28 cellular contexts compared by ENCODE assay signal in genomic region chr14:64955297-64955696, GRCh38. TPM values are rescaled to one million over a fixed set of nuclear protein-coding genes. Genes with fewer than 3 reads are reported as not detected.
DNase-seq lines count a peak whose midpoint lies in the region; ATAC-seq and TF ChIP-seq lines count a peak whose summit lies in the region.
"Had no signal": no experiment of that assay in that cellular context is flagged by ENCODE, and none has a peak within 500 bp of the region (broad histone marks: within the 10 kb centered on the region; RNA-seq: fewer than 3 reads in every experiment).

No MANE protein-coding gene starts in this region.

- ATAC-seq in body of pancreas (no peak), foreskin keratinocyte (no peak)
- ATAC-seq: K562, T-helper 17 cell had no signal

- WGBS in body of pancreas, 2 donors = 47 to 57% methylated on average over 6 of the region's 6 CpGs
- WGBS in mesenchymal stem cell = 69% methylated on average over 6 of the region's 6 CpGs

- no peak overlapping the region for H2BK12ac ChIP-seq in mesenchymal stem cell (ENCODE audit: low read length in 2 of 2)

- no peak overlapping the region for H2AFZ ChIP-seq in mesenchymal stem cell (ENCODE audit: low read depth, low read length)

- H3K23ac ChIP-seq in mesenchymal stem cell (ENCODE audit: low read length in 2 of 2) = no peak overlapping the region

- intact Hi-C loops in body of pancreas (cut with DNase I) = no loop called here

- H2BK15ac ChIP-seq in mesenchymal stem cell (ENCODE audit: low read depth, poor library complexity, severe bottlenecking) = no peak overlapping the region

- peaks cover 58% of the 10 kb centered on the region for H3K79me1 ChIP-seq in mesenchymal stem cell (replicated peaks; ENCODE audit: low read length, poor library complexity, severe bottlenecking)

- no peak overlapping the region for H4K91ac ChIP-seq in mesenchymal stem cell (ENCODE audit: low read length)

- peak overlapping the region; percentile 34 for H3K27ac Mint-ChIP-seq in type B pancreatic cell
- H3K27ac Mint-ChIP-seq: CD4-positive, alpha-beta T cell; T-helper 17 cell had no signal

- no peak overlapping the region for H2BK120ac ChIP-seq in mesenchymal stem cell (ENCODE audit: low read depth, low read length)

- no peaks in the 10 kb centered on the region for H3K27me3 Mint-ChIP-seq in type B pancreatic cell
- H3K27me3 Mint-ChIP-seq: CD4-positive, alpha-beta T cell; T-helper 17 cell had no signal

- H3K36me3 ChIP-seq in body of pancreas (replicated peaks in 1 of 2; ENCODE audit: insufficient read depth in 1 of 2, low read depth in 2 of 2) (no peaks in the 10 kb centered on the region), mesenchymal stem cell (ENCODE audit: control insufficient read depth in 1 of 2, insufficient read depth in 2 of 2, low read depth in 1 of 2, low read length in 2 of 2) (peaks cover 9 to 58% of the 10 kb centered on the region in 2 experiments)
- H3K36me3 ChIP-seq: brain microvascular endothelial cell had no signal

- TF ChIP-seq CTCF in body of pancreas (IDR thresholded peaks at IDR 0.05) (no peak), type B pancreatic cell (conservative IDR thresholded peaks at IDR 0.05) (no peak), foreskin keratinocyte (conservative IDR thresholded peaks at IDR 0.05) (no peak)

- H3K9me3 ChIP-seq in body of pancreas (no peaks in the 10 kb centered on the region), mesenchymal stem cell (ENCODE audit: control insufficient read depth, low read length) (no peaks in the 10 kb centered on the region)
- H3K9me3 ChIP-seq: SK-N-SH had no signal

- H3K4me3 ChIP-seq in body of pancreas = no peak overlapping the region
- H3K4me3 ChIP-seq in mesenchymal stem cell (ENCODE audit: insufficient read depth in 1 of 2, low read depth in 1 of 2, low read length in 2 of 2) = no peak overlapping the region
- H3K4me3 ChIP-seq: K562 had no signal

- no peak overlapping the region for H3K27ac ChIP-seq in body of pancreas
- H3K27ac ChIP-seq in mesenchymal stem cell (ENCODE audit: low read length, poor library complexity, severe bottlenecking) = peak overlapping the region; percentile 68
- no peak overlapping the region for H3K27ac ChIP-seq in foreskin keratinocyte
- H3K27ac ChIP-seq: brain microvascular endothelial cell, epithelial cell of prostate had no signal

- H3K36me3 Mint-ChIP-seq in type B pancreatic cell = peaks cover 19% of the 10 kb centered on the region

- TF ChIP-seq POLR2A in body of pancreas (IDR thresholded peaks at IDR 0.05) = no peak

- H3K27me3 ChIP-seq in body of pancreas (no peaks in the 10 kb centered on the region), mesenchymal stem cell (ENCODE audit: control insufficient read depth in 1 of 2, insufficient read depth in 1 of 2, low read length in 2 of 2) (no peaks in the 10 kb centered on the region), foreskin keratinocyte (no peaks in the 10 kb centered on the region)
- H3K27me3 ChIP-seq: brain microvascular endothelial cell had no signal

- no peaks in the 10 kb centered on the region for H3K4me1 ChIP-seq in body of pancreas
- H3K4me1 ChIP-seq in mesenchymal stem cell (ENCODE audit: control insufficient read depth, insufficient read depth, low read depth, low read length) = peaks cover 35% of the 10 kb centered on the region
- no peaks in the 10 kb centered on the region for H3K4me1 ChIP-seq in foreskin keratinocyte

- H2BK5ac ChIP-seq in mesenchymal stem cell (ENCODE audit: low read depth, low read length, poor library complexity, severe bottlenecking) = no peak overlapping the region

- H3K9me3 Mint-ChIP-seq in type B pancreatic cell = no peaks in the 10 kb centered on the region
- H3K9me3 Mint-ChIP-seq: CD4-positive, alpha-beta T cell; neural crest cell had no signal

- DNase-seq in activated effector memory CD4-positive, alpha-beta T cell treated with anti-CD3 and anti-CD28 coated beads, Interleukin-2, amount 50 U/mL, for 16 hours = peak; percentile 38
- DNase-seq in activated effector memory CD4-positive, alpha-beta T cell treated with Interleukin-2 at 50 U/mL for 16 hours = no peak
- peak in 3 of 4 donors; percentile 33 to 50 (median 47) for DNase-seq in body of pancreas
- DNase-seq in mesenchymal stem cell = no peak
- DNase-seq in type B pancreatic cell (ENCODE audit: extremely low spot score, unreplicated experiment) = no peak
- DNase-seq in SKM-1 treated with dmso at 0.1 percent for 144 hours (lab: John Stamatoyannopoulos, UW; ENCODE audit: unreplicated experiment) = no peak
- DNase-seq in foreskin keratinocyte = no peak
- DNase-seq in NCI-H2029 treated with DMSO at 0.1 percent for 48 hours (lab: John Stamatoyannopoulos, UW) = no peak
- DNase-seq: activated CD4-positive, alpha-beta T cell treated with anti-CD3 and anti-CD28 coated beads for 4 hours; activated T-cell treated with anti-CD3 and anti-CD28 coated beads, Interleukin-2, amount 50 U/mL, for 1 hour; AML-193; brain microvascular endothelial cell; CD4-positive, alpha-beta T cell; DMS 273 treated with DMSO at 0.1 percent for 48 hours; effector CD4-positive, alpha-beta T cell; NCI-H2081 treated with DMSO at 0.1 percent for 48 hours; NCI-H82; RPMI8226; SK-N-SH; stimulated activated naive CD4-positive, alpha-beta T cell treated with Interleukin-2 at 50 U/mL for 16 hours; T-helper 17 cell had no signal

- H3K4ac ChIP-seq in mesenchymal stem cell (ENCODE audit: low read depth in 1 of 2, low read length in 2 of 2) = no peak overlapping the region

- no peak overlapping the region for H3K18ac ChIP-seq in mesenchymal stem cell (ENCODE audit: low read depth in 1 of 2, low read length in 2 of 2)

- no peak overlapping the region for H3K4me2 ChIP-seq in mesenchymal stem cell (ENCODE audit: low read length, poor library complexity, severe bottlenecking)
- H3K4me2 ChIP-seq: SK-N-SH had no signal

- peaks cover 16% of the 10 kb centered on the region for H3K4me1 Mint-ChIP-seq in type B pancreatic cell (ENCODE audit: unreplicated experiment)
- H3K4me1 Mint-ChIP-seq: neural crest cell had no signal

- H3K14ac ChIP-seq in mesenchymal stem cell (ENCODE audit: low read length in 2 of 2) = no peak overlapping the region

- H3K9ac ChIP-seq in mesenchymal stem cell (ENCODE audit: low read length) = no peak overlapping the region
- H3K9ac ChIP-seq: SK-N-SH had no signal

- no peak overlapping the region for H3K4me3 Mint-ChIP-seq in type B pancreatic cell
- H3K4me3 Mint-ChIP-seq: CD4-positive, alpha-beta T cell; neural crest cell; T-helper 17 cell had no signal

- H2AK5ac ChIP-seq in mesenchymal stem cell (ENCODE audit: low read length, severe bottlenecking) = no peak overlapping the region

- no peak overlapping the region for H4K8ac ChIP-seq in mesenchymal stem cell (ENCODE audit: low read length)

RNA-seq across cellular contexts. Expression of gene GPX2, which starts 12.8 kb away (rescaled TPM):
- total RNA-seq in body of pancreas (10 to 100 TPM; 14.3 to 26.7 TPM), type B pancreatic cell (ENCODE audit: low replicate concordance) (39.2 and 69.7 TPM in 2 replicates), foreskin keratinocyte (2.5 and 5.4 TPM in 2 replicates)
- polyA plus RNA-seq in mesenchymal stem cell (2013, experiment 1 of 2) = not detected
- polyA plus RNA-seq in mesenchymal stem cell (2013, experiment 2 of 2) = not detected
- 4.9 and 10.0 TPM in 2 replicates for polyA plus RNA-seq in foreskin keratinocyte
- total RNA-seq: activated CD8-positive, alpha-beta memory T cell treated with anti-CD3 and anti-CD28 coated beads for 36 hours; CD4-positive, alpha-beta T cell; H4; lung microvascular endothelial cell; M059J; neural crest cell; T-helper 17 cell had no signal
- polyA plus RNA-seq: K562, SK-N-SH had no signal

RNA-seq across cellular contexts. Expression of gene RAB15, which starts 16.8 kb away (rescaled TPM):
- total RNA-seq in body of pancreas (10 to 100 TPM; 10.1 to 19.8 TPM), type B pancreatic cell (ENCODE audit: low replicate concordance) (31.4 and 55.6 TPM in 2 replicates), foreskin keratinocyte (4.3 and 6.4 TPM in 2 replicates)
- polyA plus RNA-seq in mesenchymal stem cell (2013, experiment 1 of 2) = 4.2 TPM
- polyA plus RNA-seq in mesenchymal stem cell (2013, experiment 2 of 2) = 3.9 TPM
- 3.9 and 5.0 TPM in 2 replicates for polyA plus RNA-seq in foreskin keratinocyte

RNA-seq across cellular contexts. Expression of gene FNTB, which starts 31.4 kb away (rescaled TPM):
- total RNA-seq in body of pancreas (1 to 10 TPM; 6.7 to 8.6 TPM), type B pancreatic cell (ENCODE audit: low replicate concordance) (30.1 and 31.2 TPM in 2 replicates), foreskin keratinocyte (12.4 and 12.9 TPM in 2 replicates)
- polyA plus RNA-seq in mesenchymal stem cell (2013, experiment 1 of 2) = 9.8 TPM
- polyA plus RNA-seq in mesenchymal stem cell (2013, experiment 2 of 2) = 9.9 TPM
- polyA plus RNA-seq in foreskin keratinocyte = 9.9 and 11.4 TPM in 2 replicates

RNA-seq across cellular contexts. Expression of gene CHURC1, which starts 41.0 kb away (rescaled TPM):
- 10 to 100 TPM; 29.1 to 43.2 TPM for total RNA-seq in body of pancreas
- 80.1 TPM for polyA plus RNA-seq in mesenchymal stem cell (2013, experiment 1 of 2)
- 83.0 TPM for polyA plus RNA-seq in mesenchymal stem cell (2013, experiment 2 of 2)
- 40.0 and 45.3 TPM in 2 replicates for total RNA-seq in type B pancreatic cell (ENCODE audit: low replicate concordance)
- total RNA-seq in foreskin keratinocyte = 43.6 and 55.5 TPM in 2 replicates
- polyA plus RNA-seq in foreskin keratinocyte = 35.9 and 69.3 TPM in 2 replicates

Comparison
In these comparisons a context has a peak if more than half of its experiments do, and no peak if none do; other contexts are left out.
1. DNase-seq: peak in activated effector memory CD4-positive, alpha-beta T cell treated with anti-CD3 and anti-CD28 coated beads, Interleukin-2, amount 50 U/mL, for 16 hours (single experiment) and body of pancreas (3 of 4); none in activated effector memory CD4-positive, alpha-beta T cell treated with Interleukin-2 at 50 U/mL for 16 hours (single experiment), mesenchymal stem cell (single experiment), type B pancreatic cell (single experiment), SKM-1 treated with dmso at 0.1 percent for 144 hours (single experiment), foreskin keratinocyte (0 of 2) and NCI-H2029 treated with DMSO at 0.1 percent for 48 hours (single experiment).